Comparison of ENCODE assay signal across 9 cellular contexts in the genomic region with DNA sequence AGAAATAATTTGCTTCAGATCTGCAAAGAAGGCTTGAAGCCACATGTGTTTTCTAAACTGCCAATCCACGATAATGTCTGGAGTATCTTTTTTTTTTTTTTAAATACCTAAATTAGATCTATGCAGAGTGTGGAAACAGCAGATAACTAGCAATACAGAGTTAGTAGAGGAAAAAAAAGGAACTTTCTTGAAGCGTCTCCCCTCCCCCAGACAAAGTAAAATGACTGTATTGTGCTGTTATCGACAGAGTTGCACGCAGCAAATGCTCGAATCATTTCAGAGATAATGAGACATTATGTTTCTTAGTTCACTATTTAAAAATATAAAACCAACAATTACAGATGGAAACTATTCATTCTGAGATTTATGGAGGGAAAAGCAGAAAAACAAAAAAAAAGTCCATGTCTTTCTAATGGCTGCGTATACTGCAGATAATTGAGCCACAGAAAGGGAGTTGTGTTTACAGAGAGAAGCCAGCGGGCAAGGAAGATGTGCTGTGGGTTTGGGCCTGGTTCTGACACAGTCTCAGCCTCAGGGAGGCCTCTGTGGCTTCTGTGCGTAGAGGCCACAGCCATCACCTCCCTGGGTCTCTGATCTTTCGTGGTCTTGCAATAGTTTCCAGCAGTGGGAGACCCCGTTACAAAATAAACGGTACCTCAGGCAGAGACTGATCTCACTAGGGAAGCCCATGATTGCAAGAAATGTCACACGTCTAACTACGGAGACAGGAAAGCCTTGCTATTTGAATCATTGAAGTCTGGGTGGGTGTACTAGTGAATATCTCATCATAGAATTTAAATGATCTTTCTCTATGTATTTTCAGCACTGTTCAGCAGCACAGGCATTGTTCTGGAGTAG. TPM values are rescaled to one million over a fixed set of nuclear protein-coding genes. Genes with fewer than 3 reads are reported as not detected.
DNase-seq lines count a peak whose midpoint lies in the region; ATAC-seq, FAIRE-seq and TF ChIP-seq lines count a peak whose summit lies in the region.
"Had no signal": no experiment of that assay in that cellular context is flagged by ENCODE, and none has a peak within 500 bp of the region (broad histone marks: within the 10 kb centered on the region; RNA-seq: fewer than 3 reads in every experiment).

No MANE protein-coding gene starts in this region.

- peaks cover 2 to 6% (median 2%) of the 10 kb centered on the region in 4 experiments; a peak in 1 of 7 replicates for H3K4me1 ChIP-seq in H1 (replicated peaks in 1 of 4; ENCODE audit: control insufficient read depth in 3 of 4, insufficient read depth in 4 of 4, low read length in 3 of 4)

- H3K23me2 ChIP-seq in H1 (ENCODE audit: low read depth, low read length): peaks cover 8% of the 10 kb centered on the region; the same call in 1 of the 2 replicates

- no peak for TF ChIP-seq RAD21 in H1 (IDR thresholded peaks at IDR 0.05 in 1 of 2, conservative IDR thresholded peaks at IDR 0.05 in 1 of 2; ENCODE audit: low read depth in 2 of 2, low read length in 2 of 2)

- no peak overlapping the region for H4K91ac ChIP-seq in H1 (replicated peaks; ENCODE audit: insufficient read length, low read length)

- POLR2A ChIA-PET in H1 (lab: Charles Lee; ENCODE audit: partially characterized antibody): no interaction called here

- H3K36me3 Mint-ChIP-seq in progenitor cell of endocrine pancreas (ENCODE audit: insufficient read depth): no peaks in the 10 kb centered on the region

- no peaks in the 10 kb centered on the region for H3K79me2 ChIP-seq in H1 (ENCODE audit: control insufficient read depth in 1 of 2, insufficient read depth in 2 of 2, low read length in 2 of 2)

- H4K5ac ChIP-seq in H1 (ENCODE audit: insufficient read length, low read depth, low read length): no peak overlapping the region

- no peak overlapping the region for H3K23ac ChIP-seq in H1 (ENCODE audit: insufficient read length)

- CTCF ChIA-PET in H1 (lab: Charles Lee; ENCODE audit: partially characterized antibody): no interaction called here

- no peak overlapping the region for H3K56ac ChIP-seq in H1 (replicated peaks; ENCODE audit: insufficient read length, low read depth, low read length)

- H2BK12ac ChIP-seq in H1 (ENCODE audit: low read depth, low read length): no peak overlapping the region

- H3K9ac ChIP-seq in H1 (replicated peaks in 1 of 4; ENCODE audit: extremely low read depth in 1 of 4, low read depth in 3 of 4, low read length in 3 of 4): no peak overlapping the region

- TF ChIP-seq CTCF in H1 (IDR thresholded peaks at IDR 0.05; ENCODE audit: control extremely low read depth in 1 of 3, insufficient read depth in 1 of 3, low read depth in 1 of 3, low read length in 3 of 3) (no peak), progenitor cell of endocrine pancreas (IDR thresholded peaks at IDR 0.05; ENCODE audit: unreplicated experiment) (no peak)

- no peak overlapping the region for H3K4me3 ChIP-seq in H1 (ENCODE audit: extremely low read depth in 1 of 4, insufficient read depth in 2 of 4, low read depth in 3 of 4, low read length in 4 of 4)

- H4K20me1 ChIP-seq in H1 (replicated peaks in 1 of 2; ENCODE audit: control insufficient read depth in 1 of 2, insufficient read depth in 2 of 2, low read length in 2 of 2): no peaks in the 10 kb centered on the region

- no peak overlapping the region for H2BK120ac ChIP-seq in H1 (replicated peaks; ENCODE audit: low read depth, low read length)

- H3K27me3 Mint-ChIP-seq in progenitor cell of endocrine pancreas: no peaks in the 10 kb centered on the region

- H3K79me1 ChIP-seq in H1 (ENCODE audit: low read depth, low read length): no peaks in the 10 kb centered on the region

- no peak overlapping the region for H2BK20ac ChIP-seq in H1 (ENCODE audit: low read length)

- WGBS in H1 (ENCODE audit: extremely low coverage in 1 of 2, insufficient coverage in 1 of 2, insufficient read length in 1 of 2, insufficient replicate concordance in 2 of 2, low coverage in 1 of 2, low lambda C conversion rate in 2 of 2, missing lambda C conversion rate in 1 of 2), 2 experiments: 90% methylated on average over 13 of the region's 13 CpGs; no CpG with 5 or more reads in 1 of the 2 experiments

- no peak overlapping the region for H2BK5ac ChIP-seq in H1 (ENCODE audit: low read depth, low read length)

- H3K4me2 ChIP-seq in H1 (ENCODE audit: insufficient read depth in 1 of 2, low read depth in 2 of 2, low read length in 2 of 2): no peak overlapping the region

- H2BK15ac ChIP-seq in H1 (ENCODE audit: low read length): no peak overlapping the region

- H3K9me3 ChIP-seq in H1 (ENCODE audit: insufficient read depth in 2 of 2, low read depth in 1 of 2, low read length in 1 of 2): no peaks in the 10 kb centered on the region

- H3K4me1 Mint-ChIP-seq in progenitor cell of endocrine pancreas (ENCODE audit: low read depth): peaks cover 51% of the 10 kb centered on the region

- TF ChIP-seq EP300 in H1 (IDR thresholded peaks at IDR 0.05; ENCODE audit: borderline replicate concordance in 1 of 2, low read depth in 2 of 2, low read length in 2 of 2): no peak

- H3K27ac ChIP-seq in H1 (ENCODE audit: low read depth, low read length): no peak overlapping the region
- H3K27ac ChIP-seq: 22Rv1 had no signal

- H3K4ac ChIP-seq in H1 (replicated peaks; ENCODE audit: insufficient read length, low read depth, low read length): no peak overlapping the region

- H2AK5ac ChIP-seq in H1 (ENCODE audit: low read depth, low read length): no peak overlapping the region

- H3K9me3 Mint-ChIP-seq in progenitor cell of endocrine pancreas (ENCODE audit: low read depth): no peaks in the 10 kb centered on the region

- peak overlapping the region; percentile 77 for H2AFZ ChIP-seq in H1 (ENCODE audit: low read length)

- ATAC-seq in GM21737 (IDR thresholded peaks at IDR 0.05; ENCODE audit: unreplicated experiment) (no peak), HG03039 (IDR thresholded peaks at IDR 0.05; ENCODE audit: unreplicated experiment) (no peak), GM18867 (IDR thresholded peaks at IDR 0.05; ENCODE audit: unreplicated experiment) (no peak)

- no peak overlapping the region for H3K14ac ChIP-seq in H1 (ENCODE audit: insufficient read length)

- H3K36me3 ChIP-seq in H1 (ENCODE audit: control insufficient read depth in 2 of 4, insufficient read depth in 4 of 4, low read length in 3 of 4): no peaks in the 10 kb centered on the region; a peak in 1 of 8 replicates

- no peak overlapping the region for H3K18ac ChIP-seq in H1 (ENCODE audit: extremely low read depth, low read length)

- no peak for TF ChIP-seq POLR2A in H1 (IDR thresholded peaks at IDR 0.05; ENCODE audit: control extremely low read depth in 1 of 2, low read depth in 2 of 2, low read length in 2 of 2)

- DNase-seq in DMS53 (lab: John Stamatoyannopoulos, UW) (peak; percentile 65), DMS53 treated with DMSO at 0.1 percent for 48 hours (lab: John Stamatoyannopoulos, UW; ENCODE audit: unreplicated experiment) (no peak), H1 (ENCODE audit: low read depth in 1 of 2, low spot score in 2 of 2) (no peak), progenitor cell of endocrine pancreas (ENCODE audit: low spot score, unreplicated experiment) (no peak)
- DNase-seq in activated CD4-positive, alpha-beta T cell treated with anti-CD3 and anti-CD28 coated beads for 4 hours: peak; percentile 63 to 68

- no peak for FAIRE-seq in H1 (lab: Jason Lieb, UNC)

- H3K4me3 Mint-ChIP-seq in progenitor cell of endocrine pancreas (ENCODE audit: low read depth): no peak overlapping the region

- no peaks in the 10 kb centered on the region for H3K27me3 ChIP-seq in H1 (replicated peaks in 1 of 4; ENCODE audit: control insufficient read depth in 3 of 4, extremely low read depth in 1 of 4, insufficient read depth in 3 of 4, low read length in 3 of 4)

- H4K8ac ChIP-seq in H1 (ENCODE audit: extremely low read depth, insufficient read depth, low read length): no peak overlapping the region; the same call in 1 of the 2 replicates

- peak overlapping the region; percentile 92 for H3K27ac Mint-ChIP-seq in progenitor cell of endocrine pancreas

TF ChIP-seq in H1, 55 proteins besides CTCF, POLR2A, EP300 and RAD21:
- no peak for TF ChIP-seq KDM5A (IDR thresholded peaks at IDR 0.05; ENCODE audit: low read length)
- TF ChIP-seq CHD1 (IDR thresholded peaks at IDR 0.05; ENCODE audit: low read depth, low read length): no peak
- no peak for TF ChIP-seq TCF12 (IDR thresholded peaks at IDR 0.05; ENCODE audit: low read depth, low read length)
- TF ChIP-seq TBP (IDR thresholded peaks at IDR 0.05; ENCODE audit: low read depth, low read length): no peak
- no peak for TF ChIP-seq EGR1 (IDR thresholded peaks at IDR 0.05; ENCODE audit: borderline replicate concordance, low read depth, low read length)
- TF ChIP-seq HDAC6 (IDR thresholded peaks at IDR 0.05; ENCODE audit: low read depth, low read length): no peak
- TF ChIP-seq GABPA (IDR thresholded peaks at IDR 0.05; ENCODE audit: borderline replicate concordance, insufficient read depth, low read length): no peak
- no peak for TF ChIP-seq RXRA (IDR thresholded peaks at IDR 0.05; ENCODE audit: insufficient read depth, low read depth, low read length)
- no peak for TF ChIP-seq SAP30 (IDR thresholded peaks at IDR 0.05; ENCODE audit: insufficient read depth, insufficient replicate concordance, low read length)
- TF ChIP-seq RNF2 (IDR thresholded peaks at IDR 0.05; ENCODE audit: borderline replicate concordance, low read depth, low read length, missing control alignments, poor library complexity, severe bottlenecking): no peak

RNA-seq across cellular contexts. Expression of a gene that starts 19.1 kb away (rescaled TPM):
- 19.5 and 23.0 TPM in 2 replicates for total RNA-seq in H1 (2021; fragmentation: NEBNext Ultra II Directional; extraction: Animal tissue kit (Norgen Biotek cat#: 25700))
- 5.7 and 10.1 TPM in 2 replicates for polyA plus RNA-seq in H1 (2011; rRNA removed)
- 8.9 TPM for polyA plus RNA-seq in H1 (2011; cell fraction: cytosol; rRNA removed)
- 19.0 TPM for polyA plus RNA-seq in H1 (2011; cell fraction: nucleus; rRNA removed)
- 9.4 to 16.4 TPM (median 12.4 TPM) in 4 replicates for polyA plus RNA-seq in H1 (2012, experiment 1 of 2)
- 4.0 TPM for polyA plus RNA-seq in H1 (2012, experiment 2 of 2)
- polyA plus RNA-seq in H1 (2013, experiment 1 of 2): 9.9 TPM
- polyA plus RNA-seq in H1 (2013, experiment 2 of 2): 10.1 TPM
- 19.2 and 29.7 TPM in 2 replicates for polyA minus RNA-seq in H1 (2011; rRNA and poly(A)+ RNA removed)
- polyA minus RNA-seq in H1 (2011; cell fraction: cytosol; rRNA and poly(A)+ RNA removed): 9.5 TPM
- 108 TPM for polyA minus RNA-seq in H1 (2011; cell fraction: nucleus; rRNA and poly(A)+ RNA removed)
- 95.5 and 109 TPM in 2 replicates for total RNA-seq in progenitor cell of endocrine pancreas

Comparison
In these comparisons a context has a peak if more than half of its experiments do, and no peak if none do; other contexts are left out.
1. DNase-seq: peak in DMS53 (single experiment) and activated CD4-positive, alpha-beta T cell treated with anti-CD3 and anti-CD28 coated beads for 4 hours (2 of 2); none in DMS53 treated with DMSO at 0.1 percent for 48 hours (single experiment), H1 (0 of 2) and progenitor cell of endocrine pancreas (single experiment).